ENCODE assay signal across 12 cellular contexts in the genomic region with DNA sequence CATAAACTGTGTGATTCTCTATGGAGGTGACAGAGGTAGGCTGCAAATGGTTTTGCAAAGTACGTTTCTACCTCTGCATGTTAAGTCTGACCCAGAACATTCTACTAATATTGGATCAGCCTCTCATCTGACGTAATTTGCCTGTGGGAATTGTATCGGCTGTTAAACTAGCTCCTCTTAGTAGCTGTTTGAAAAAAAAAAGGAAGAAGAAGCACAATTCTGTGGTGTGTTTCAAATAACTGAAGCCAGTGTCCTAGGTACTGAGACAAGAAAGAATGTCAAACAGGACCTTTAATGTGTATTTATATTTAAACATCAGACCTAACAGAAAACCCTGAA.
DNase-seq lines count a peak whose midpoint lies in the region; ATAC-seq and TF ChIP-seq lines count a peak whose summit lies in the region.
"Had no signal": no experiment of that assay in that cellular context is flagged by ENCODE, and none has a peak within 500 bp of the region (broad histone marks: within the 10 kb centered on the region; RNA-seq: fewer than 3 reads in every experiment).

No MANE protein-coding gene starts in this region.

- peaks cover 3% of the 10 kb centered on the region for H3K27me3 Mint-ChIP-seq in neural crest cell (ENCODE audit: low read depth)

- peak overlapping the region; percentile 65 for H3K27ac ChIP-seq in vagina

- ATAC-seq in Right ventricle myocardium inferior (peak; percentile 79), GM21390 (IDR thresholded peaks at IDR 0.05; ENCODE audit: unreplicated experiment) (no peak)
- ATAC-seq: A549 had no signal

- H3K9me3 ChIP-seq in vagina, result no peaks in the 10 kb centered on the region
- H3K9me3 ChIP-seq: A549 had no signal

- in situ Hi-C loops in G401 (cut with HindIII; ENCODE audit: low sequenced_read_pairs), result no loop called here

- H3K27ac Mint-ChIP-seq in neural crest cell (ENCODE audit: unreplicated experiment), result peak overlapping the region; percentile 52
- H3K27ac Mint-ChIP-seq: activated T-helper 1 cell treated with anti-CD3 and anti-CD28 coated beads, Interleukin-12 subunit alpha, Interleukin-12 subunit beta, Interleukin-2, Interleukin-4 antibody, amounts not matched to agents 30 ng/mL and 10 ng/mL and 1 ng/mL, durations not matched to agents 14 hours and 24 hours and 36 hours had no signal

- H3K36me3 ChIP-seq in vagina, result no peaks in the 10 kb centered on the region

- H3K4me3 ChIP-seq in fibroblast of pulmonary artery (replicated peaks; ENCODE audit: low read depth, low read length) (no peak overlapping the region), vagina (no peak overlapping the region)
- H3K4me3 ChIP-seq: A549 had no signal

- H3K36me3 Mint-ChIP-seq in neural crest cell (ENCODE audit: low read depth), result no peaks in the 10 kb centered on the region

- TF ChIP-seq CTCF in fibroblast of pulmonary artery (IDR thresholded peaks at IDR 0.05; ENCODE audit: low read length, missing control alignments) (no peak), neural crest cell (conservative IDR thresholded peaks at IDR 0.05) (no peak), vagina (IDR thresholded peaks at IDR 0.05) (no peak)

- H3K27me3 ChIP-seq in vagina, result no peaks in the 10 kb centered on the region

- no peaks in the 10 kb centered on the region for H3K9me3 Mint-ChIP-seq in neural crest cell
- H3K9me3 Mint-ChIP-seq: activated T-helper 1 cell treated with anti-CD3 and anti-CD28 coated beads, Interleukin-12 subunit alpha, Interleukin-12 subunit beta, Interleukin-2, Interleukin-4 antibody, amounts not matched to agents 30 ng/mL and 10 ng/mL and 1 ng/mL, durations not matched to agents 14 hours and 24 hours and 36 hours had no signal

- H3K4me1 ChIP-seq in vagina, result peaks cover 27% of the 10 kb centered on the region

- intact Hi-C loops in Right ventricle myocardium inferior (cut with DNase I) (loop anchor here (5.0 to 10.0 kb wide), 3 partner anchors 52 to 334 kb away; no protein-coding TSS in a partner anchor), cardiac septum (cut with DNase I) (loop anchor here (5.0 kb wide), 2 partner anchors 62 to 232 kb away; no protein-coding TSS in a partner anchor), vagina (cut with DNase I) (loop anchor here (10.0 kb wide), 2 partner anchors 54 to 474 kb away; a partner anchor contains a TSS)

- peak overlapping the region; percentile 69 for H3K4me3 Mint-ChIP-seq in neural crest cell
- H3K4me3 Mint-ChIP-seq: activated T-helper 1 cell treated with anti-CD3 and anti-CD28 coated beads, Interleukin-12 subunit alpha, Interleukin-12 subunit beta, Interleukin-2, Interleukin-4 antibody, amounts not matched to agents 30 ng/mL and 10 ng/mL and 1 ng/mL, durations not matched to agents 14 hours and 24 hours and 36 hours had no signal

- H3K4me1 Mint-ChIP-seq in neural crest cell, result peaks cover 62% of the 10 kb centered on the region

- TF ChIP-seq POLR2A in vagina (IDR thresholded peaks at IDR 0.05), result no peak

- DNase-seq in Right ventricle myocardium inferior (ENCODE audit: missing footprints) (no peak), cardiac septum (ENCODE audit: low spot score) (no peak), fibroblast of pulmonary artery (ENCODE audit: low read depth) (peak; percentile 92), neural crest cell (ENCODE audit: low read depth, low spot score) (no peak), vagina (ENCODE audit: extremely low spot score in 2 of 2) (no peak), T1000 (lab: John Stamatoyannopoulos, UW) (no peak), G401 (ENCODE audit: low spot score) (no peak)
- DNase-seq: OCI-M1; stimulated activated CD4-positive, alpha-beta T cell treated with anti-CD3 and anti-CD28 coated beads, Interleukin-15, amount 100 ng/mL, for 24 hours had no signal
